7 cellular contexts compared by ENCODE assay signal in genomic region chr3:19855318-19855717, GRCh38.
A peak's percentile ranks its signal among the peaks of the same experiment; 100 is the strongest.
DNase-seq lines count a peak whose midpoint lies in the region; ATAC-seq, FAIRE-seq and TF ChIP-seq lines count a peak whose summit lies in the region.
"Not testable (repeated sequence)": the region's sequence is repeated elsewhere in the genome, so short reads cannot be mapped to it uniquely, and the experiment has no call there.

No MANE protein-coding gene starts in this region.

- not testable (repeated sequence) for H3K27me3 ChIP-seq in HUES6 (ENCODE audit: control insufficient read depth, insufficient read depth, low read length); H1 (replicated peaks in 1 of 4; ENCODE audit: control insufficient read depth in 3 of 4, extremely low read depth in 1 of 4, insufficient read depth in 3 of 4, low read length in 3 of 4); HepG2 (ENCODE audit: control insufficient read depth in 1 of 2, insufficient read depth in 2 of 2, low read length in 2 of 2)

- not testable (repeated sequence) for H2BK15ac ChIP-seq in H1 (ENCODE audit: low read length)

- H3K79me2 ChIP-seq in H1 (ENCODE audit: control insufficient read depth in 1 of 2, insufficient read depth in 2 of 2, low read length in 2 of 2); HepG2 (ENCODE audit: insufficient read depth, low read length): not testable (repeated sequence)

- not testable (repeated sequence) for FAIRE-seq in H1 (lab: Jason Lieb, UNC); HepG2 (lab: Jason Lieb, UNC)

- not testable (repeated sequence) for H3K36me3 Mint-ChIP-seq in progenitor cell of endocrine pancreas (ENCODE audit: insufficient read depth)

- not testable (repeated sequence) for H2AFZ ChIP-seq in H1 (ENCODE audit: low read length); HepG2 (ENCODE audit: low read length)

- H4K20me1 ChIP-seq in H1 (replicated peaks in 1 of 2; ENCODE audit: control insufficient read depth in 1 of 2, insufficient read depth in 2 of 2, low read length in 2 of 2); HepG2 (ENCODE audit: insufficient read depth, low read length): not testable (repeated sequence)

- not testable (repeated sequence) for H3K23ac ChIP-seq in H1 (ENCODE audit: insufficient read length)

- not testable (repeated sequence) for TF ChIP-seq CTCF in H1 (IDR thresholded peaks at IDR 0.05; ENCODE audit: control extremely low read depth in 1 of 3, insufficient read depth in 1 of 3, low read depth in 1 of 3, low read length in 3 of 3); HepG2 (CRISPR knock-in tag; IDR thresholded peaks at IDR 0.05); progenitor cell of endocrine pancreas (IDR thresholded peaks at IDR 0.05; ENCODE audit: unreplicated experiment)

- not testable (repeated sequence) for H3K27me3 Mint-ChIP-seq in progenitor cell of endocrine pancreas

- not testable (repeated sequence) for H4K91ac ChIP-seq in H1 (replicated peaks; ENCODE audit: insufficient read length, low read length)

- H2BK12ac ChIP-seq in H1 (ENCODE audit: low read depth, low read length) = not testable (repeated sequence)

- intact Hi-C loops in HepG2 (cut with micrococcal nuclease; ENCODE audit: unreplicated experiment) = not testable (repeated sequence)

- in situ Hi-C loops in HepG2 (cut with HindIII; ENCODE audit: extremely low pct_ligation_motif_present, low pct_unique_long_range_greater_than_20kb) = not testable (repeated sequence)

- not testable (repeated sequence) for H2AK5ac ChIP-seq in H1 (ENCODE audit: low read depth, low read length)

- DNase-seq in ELF-1 (ENCODE audit: low read depth, low spot score) = peak; percentile 62
- peak; percentile 0 for DNase-seq in NCI-H2227 treated with DMSO at 0.1 percent for 48 hours (lab: John Stamatoyannopoulos, UW)
- DNase-seq in NCI-H748 treated with DMSO at 0.1 percent for 48 hours (lab: John Stamatoyannopoulos, UW) = peak; percentile 1
- peak; percentile 5 to 76 for DNase-seq in H1 (ENCODE audit: low read depth in 1 of 2, low spot score in 2 of 2)
- DNase-seq in HepG2 (ENCODE audit: low spot score); progenitor cell of endocrine pancreas (ENCODE audit: low spot score, unreplicated experiment): not testable (repeated sequence)

- not testable (repeated sequence) for H3K4me1 ChIP-seq in HUES6 (ENCODE audit: control insufficient read depth, insufficient read depth, low read length); H1 (replicated peaks in 1 of 4; ENCODE audit: control insufficient read depth in 3 of 4, insufficient read depth in 4 of 4, low read length in 3 of 4); HepG2 (ENCODE audit: insufficient read depth, low read length)

- H3K9me3 Mint-ChIP-seq in progenitor cell of endocrine pancreas (ENCODE audit: low read depth) = peaks cover 20% of the 10 kb centered on the region

- H3K36me3 ChIP-seq in HUES6 (ENCODE audit: control insufficient read depth, insufficient read depth, low read length); H1 (ENCODE audit: control insufficient read depth in 2 of 4, insufficient read depth in 4 of 4, low read length in 3 of 4); HepG2 (replicated peaks in 1 of 2; ENCODE audit: control insufficient read depth in 1 of 2, insufficient read depth in 2 of 2, low read length in 2 of 2): not testable (repeated sequence)

- not testable (repeated sequence) for H3K23me2 ChIP-seq in H1 (ENCODE audit: low read depth, low read length)

- POLR2A ChIA-PET in H1 (lab: Charles Lee; ENCODE audit: partially characterized antibody); HepG2 (lab: Yijun Ruan, JAX): not testable (repeated sequence)

- H3K18ac ChIP-seq in H1 (ENCODE audit: extremely low read depth, low read length) = not testable (repeated sequence)

- not testable (repeated sequence) for BruUV-seq in HepG2 (replicated peaks; lab: Mats Ljungman, UMichigan)

- ATAC-seq in HepG2 = not testable (repeated sequence)

- H3K4ac ChIP-seq in H1 (replicated peaks; ENCODE audit: insufficient read length, low read depth, low read length) = not testable (repeated sequence)

- not testable (repeated sequence) for H3K56ac ChIP-seq in H1 (replicated peaks; ENCODE audit: insufficient read length, low read depth, low read length)

- not testable (repeated sequence) for H3K14ac ChIP-seq in H1 (ENCODE audit: insufficient read length)

- H3K9me3 ChIP-seq in HUES6 (ENCODE audit: control insufficient read depth, insufficient read depth, low read depth, low read length); H1 (ENCODE audit: insufficient read depth in 2 of 2, low read depth in 1 of 2, low read length in 1 of 2); HepG2 (ENCODE audit: low read length): not testable (repeated sequence)

- CTCF ChIA-PET in H1 (lab: Charles Lee; ENCODE audit: partially characterized antibody) = interaction anchor here (0.6 to 1.2 kb wide), 2 partner anchors 12 to 162 kb away, joined by 4 to 5 read pairs; no protein-coding TSS in a partner anchor
- CTCF ChIA-PET in HepG2 (lab: Yijun Ruan, JAX; ENCODE audit: low intra/inter-chr PET ratio, low total read pairs) = not testable (repeated sequence)

- not testable (repeated sequence) for H3K4me1 Mint-ChIP-seq in progenitor cell of endocrine pancreas (ENCODE audit: low read depth)

- peak overlapping the region; percentile 64 for H3K4me3 Mint-ChIP-seq in progenitor cell of endocrine pancreas (ENCODE audit: low read depth)

- not testable (repeated sequence) for H3K27ac ChIP-seq in HUES6 (ENCODE audit: low read depth, low read length); H1 (ENCODE audit: low read depth, low read length); HepG2 (ENCODE audit: extremely low read length, insufficient read depth, low read length)

- not testable (repeated sequence) for TF ChIP-seq RAD21 in H1 (IDR thresholded peaks at IDR 0.05 in 1 of 2, conservative IDR thresholded peaks at IDR 0.05 in 1 of 2; ENCODE audit: low read depth in 2 of 2, low read length in 2 of 2); HepG2 (CRISPR knock-in tag; IDR thresholded peaks at IDR 0.05)

- not testable (repeated sequence) for H2BK20ac ChIP-seq in H1 (ENCODE audit: low read length)

- H2BK120ac ChIP-seq in H1 (replicated peaks; ENCODE audit: low read depth, low read length) = not testable (repeated sequence)

- not testable (repeated sequence) for H3K79me1 ChIP-seq in H1 (ENCODE audit: low read depth, low read length)

- not testable (repeated sequence) for H4K5ac ChIP-seq in H1 (ENCODE audit: insufficient read length, low read depth, low read length)

- H2BK5ac ChIP-seq in H1 (ENCODE audit: low read depth, low read length) = not testable (repeated sequence)

- H3K4me3 ChIP-seq in HUES6 (ENCODE audit: low read depth, low read length) = peak overlapping the region; percentile 56
- not testable (repeated sequence) for H3K4me3 ChIP-seq in H1 (ENCODE audit: extremely low read depth in 1 of 4, insufficient read depth in 2 of 4, low read depth in 3 of 4, low read length in 4 of 4); HepG2 (replicated peaks in 1 of 3; ENCODE audit: insufficient read depth in 1 of 3, low read depth in 2 of 3, low read length in 3 of 3)

- TF ChIP-seq EP300 in H1 (IDR thresholded peaks at IDR 0.05; ENCODE audit: borderline replicate concordance in 1 of 2, low read depth in 2 of 2, low read length in 2 of 2); HepG2 (IDR thresholded peaks at IDR 0.05; ENCODE audit: low read depth in 2 of 2, low read length in 2 of 2); HepG2 (CRISPR knock-in tag; IDR thresholded peaks at IDR 0.05; ENCODE audit: borderline replicate concordance): not testable (repeated sequence)

- H3K27ac Mint-ChIP-seq in progenitor cell of endocrine pancreas = not testable (repeated sequence)

- not testable (repeated sequence) for TF ChIP-seq POLR2A in H1 (IDR thresholded peaks at IDR 0.05; ENCODE audit: control extremely low read depth in 1 of 2, low read depth in 2 of 2, low read length in 2 of 2); HepG2 (IDR thresholded peaks at IDR 0.05; ENCODE audit: insufficient read depth in 1 of 2, low read depth in 2 of 2, low read length in 2 of 2)

- H3K9ac ChIP-seq in HUES6 (ENCODE audit: low read length) = peak overlapping the region; percentile 68
- H3K9ac ChIP-seq in H1 (replicated peaks in 1 of 4; ENCODE audit: extremely low read depth in 1 of 4, low read depth in 3 of 4, low read length in 3 of 4); HepG2 (ENCODE audit: insufficient read depth, low read depth, low read length): not testable (repeated sequence)

- H4K8ac ChIP-seq in H1 (ENCODE audit: extremely low read depth, insufficient read depth, low read length) = not testable (repeated sequence)

- 73% methylated on average over 10 of the region's 13 CpGs; no CpG with 5 or more reads in 1 of the 2 experiments for WGBS in H1 (ENCODE audit: extremely low coverage in 1 of 2, insufficient coverage in 1 of 2, insufficient read length in 1 of 2, insufficient replicate concordance in 2 of 2, low coverage in 1 of 2, low lambda C conversion rate in 2 of 2, missing lambda C conversion rate in 1 of 2), 2 experiments
- no CpG with 5 or more reads among the region's 13 CpGs for WGBS in HepG2 (ENCODE audit: low lambda C conversion rate)

- H3K4me2 ChIP-seq in H1 (ENCODE audit: insufficient read depth in 1 of 2, low read depth in 2 of 2, low read length in 2 of 2); HepG2 (ENCODE audit: low read depth, low read length): not testable (repeated sequence)

TF ChIP-seq in H1, 55 proteins besides CTCF, POLR2A, EP300 and RAD21:
- 0 out of 2 replicates have a peak, but pooled peaks have one; percentile 38 for TF ChIP-seq YY1 (IDR thresholded peaks at IDR 0.05; ENCODE audit: low read depth, low read length)

TF ChIP-seq in HepG2, 621 proteins besides CTCF, POLR2A, EP300 and RAD21 (continues in another document):
- not testable (repeated sequence) for TF ChIP-seq FOXA1 (IDR thresholded peaks at IDR 0.05)
- TF ChIP-seq FOXA1 (CRISPR knock-in tag; IDR thresholded peaks at IDR 0.05) = peak; percentile 56
